In genomic region chr10:48700493-48700892, GRCh38 we compare ENCODE assay signal across 20 cellular contexts. TPM values are rescaled to one million over a fixed set of nuclear protein-coding genes. Genes with fewer than 3 reads are reported as not detected.
"Had no signal": no experiment of that assay in that cellular context is flagged by ENCODE, and none has a peak within 500 bp of the region (broad histone marks: within the 10 kb centered on the region; RNA-seq: fewer than 3 reads in every experiment).

No MANE protein-coding gene starts in this region.

- H3K4me1 ChIP-seq: esophagus muscularis mucosa, prostate gland, suprapubic skin had no signal

- H3K27ac Mint-ChIP-seq: activated CD4-positive, alpha-beta T cell treated with anti-CD3 and anti-CD28 coated beads for 36 hours; activated naive CD8-positive, alpha-beta T cell treated with anti-CD3 and anti-CD28 coated beads, Interleukin-2, amount 50 U/mL, for 24 hours; activated T-helper 1 cell treated with anti-CD3 and anti-CD28 coated beads, Interleukin-12 subunit alpha, Interleukin-12 subunit beta, Interleukin-2, Interleukin-4 antibody, amounts not matched to agents 30 ng/mL and 10 ng/mL and 1 ng/mL, durations not matched to agents 14 hours and 24 hours and 36 hours; immature natural killer cell; natural killer cell; type B pancreatic cell had no signal

- H3K4me1 Mint-ChIP-seq: activated CD4-positive, alpha-beta T cell treated with anti-CD3 and anti-CD28 coated beads for 36 hours; immature natural killer cell; natural killer cell had no signal

- FAIRE-seq: astrocyte had no signal

- H3K36me3 ChIP-seq: esophagus muscularis mucosa, prostate gland, suprapubic skin had no signal

- H3K9me3 Mint-ChIP-seq: activated naive CD8-positive, alpha-beta T cell treated with anti-CD3 and anti-CD28 coated beads, Interleukin-2, amount 50 U/mL, for 24 hours; activated T-helper 1 cell treated with anti-CD3 and anti-CD28 coated beads, Interleukin-12 subunit alpha, Interleukin-12 subunit beta, Interleukin-2, Interleukin-4 antibody, amounts not matched to agents 30 ng/mL and 10 ng/mL and 1 ng/mL, durations not matched to agents 14 hours and 24 hours and 36 hours; immature natural killer cell; natural killer cell; type B pancreatic cell had no signal

- DNase-seq: activated CD4-positive, alpha-beta T cell treated with anti-CD3 and anti-CD28 coated beads for 36 hours; activated naive CD4-positive, alpha-beta T cell treated with Interleukin-2 at 50 U/mL for 16 hours; activated naive CD8-positive, alpha-beta T cell treated with anti-CD3 and anti-CD28 coated beads, Interleukin-2, amount 50 U/mL, for 24 hours; immature natural killer cell; left cardiac atrium; natural killer cell; occipital lobe; spleen; stimulated activated CD4-positive, alpha-beta T cell treated with anti-CD3 and anti-CD28 coated beads, Interleukin-1b, Interleukin-23, amount 100 ng/mL, for 48 hours; stimulated activated naive CD4-positive, alpha-beta T cell treated with Interleukin-2 at 50 U/mL for 16 hours had no signal

- H3K4me3 Mint-ChIP-seq: activated CD4-positive, alpha-beta T cell treated with anti-CD3 and anti-CD28 coated beads for 36 hours; activated naive CD8-positive, alpha-beta T cell treated with anti-CD3 and anti-CD28 coated beads, Interleukin-2, amount 50 U/mL, for 24 hours; activated T-helper 1 cell treated with anti-CD3 and anti-CD28 coated beads, Interleukin-12 subunit alpha, Interleukin-12 subunit beta, Interleukin-2, Interleukin-4 antibody, amounts not matched to agents 30 ng/mL and 10 ng/mL and 1 ng/mL, durations not matched to agents 14 hours and 24 hours and 36 hours; immature natural killer cell; natural killer cell; type B pancreatic cell had no signal

- H3K4me3 ChIP-seq: esophagus muscularis mucosa, lung, prostate gland, spleen, suprapubic skin had no signal

- H3K27me3 Mint-ChIP-seq: activated CD4-positive, alpha-beta T cell treated with anti-CD3 and anti-CD28 coated beads for 36 hours; activated naive CD8-positive, alpha-beta T cell treated with anti-CD3 and anti-CD28 coated beads, Interleukin-2, amount 50 U/mL, for 24 hours had no signal

- H3K36me3 Mint-ChIP-seq: immature natural killer cell, natural killer cell, type B pancreatic cell had no signal

- ATAC-seq: activated CD4-positive, alpha-beta T cell treated with anti-CD3 and anti-CD28 coated beads for 36 hours; activated naive CD8-positive, alpha-beta T cell treated with anti-CD3 and anti-CD28 coated beads, Interleukin-2, amount 50 U/mL, for 24 hours; left cardiac atrium; natural killer cell; sciatic nerve had no signal

- H3K9me3 ChIP-seq: esophagus muscularis mucosa, prostate gland, spleen, suprapubic skin had no signal

- H3K27ac ChIP-seq: esophagus muscularis mucosa, prostate gland, suprapubic skin, VCaP had no signal

RNA-seq across cellular contexts. Expression of gene WDFY4, which starts 15.8 kb away (rescaled TPM):
- total RNA-seq: fibroblast of villous mesenchyme had no signal
